In genomic region chr3:186785517-186786018, GRCh38 we compare ENCODE assay signal across 8 cellular contexts. TPM values are rescaled to one million over a fixed set of nuclear protein-coding genes. Genes with fewer than 3 reads are reported as not detected.
A peak's percentile ranks its signal among the peaks of the same experiment; 100 is the strongest.
DNase-seq lines count a peak whose midpoint lies in the region; ATAC-seq, FAIRE-seq and TF ChIP-seq lines count a peak whose summit lies in the region.

No MANE protein-coding gene starts in this region.

- H3K36me3 Mint-ChIP-seq in activated CD4-positive, alpha-beta T cell treated with anti-CD3 and anti-CD28 coated beads, Interleukin-2, amount 10 ng/mL, durations not matched to agents 24 days and 14 days (ENCODE audit: low read depth), result peaks cover 70% of the 10 kb centered on the region
- peaks cover 44% of the 10 kb centered on the region for H3K36me3 Mint-ChIP-seq in activated naive CD8-positive, alpha-beta T cell

- peak overlapping the region; percentile 100 for H3K9ac ChIP-seq in keratinocyte (ENCODE audit: control insufficient read depth, extremely low read depth, insufficient read depth, low read length)

- no peak for FAIRE-seq in keratinocyte (lab: Jason Lieb, UNC)

- H3K27me3 ChIP-seq in keratinocyte (ENCODE audit: control insufficient read depth, extremely low read depth, insufficient read depth, low read length) (no peaks in the 10 kb centered on the region), thoracic aorta (replicated peaks; ENCODE audit: insufficient read depth) (no peaks in the 10 kb centered on the region)

- H3K4me1 Mint-ChIP-seq in activated CD4-positive, alpha-beta T cell treated with anti-CD3 and anti-CD28 coated beads, Interleukin-2, amount 10 ng/mL, durations not matched to agents 24 days and 14 days, result peaks cover 49% of the 10 kb centered on the region
- peaks cover 41% of the 10 kb centered on the region for H3K4me1 Mint-ChIP-seq in activated naive CD8-positive, alpha-beta T cell (ENCODE audit: low read depth)

- no peak overlapping the region for H2AFZ ChIP-seq in keratinocyte (ENCODE audit: control insufficient read depth, low read length)

- H3K9me3 Mint-ChIP-seq in activated CD4-positive, alpha-beta T cell treated with anti-CD3 and anti-CD28 coated beads, Interleukin-2, amount 10 ng/mL, durations not matched to agents 24 days and 14 days, result peaks cover 6% of the 10 kb centered on the region
- H3K9me3 Mint-ChIP-seq in activated naive CD8-positive, alpha-beta T cell (ENCODE audit: low read depth), result no peaks in the 10 kb centered on the region

- dilution Hi-C loops in keratinocyte (cut with MboI; ENCODE audit: extremely low pct_ligation_motif_present, low sequenced_read_pairs), result no loop called here

- H3K9me1 ChIP-seq in keratinocyte (ENCODE audit: control insufficient read depth, extremely low read depth, insufficient read depth, low read length), result no peaks in the 10 kb centered on the region

- H3K4me3 ChIP-seq in keratinocyte (ENCODE audit: control insufficient read depth in 2 of 3, extremely low read depth in 1 of 3, insufficient read depth in 2 of 3, low read depth in 1 of 3, low read length in 3 of 3) (peak overlapping the region; percentile 93 to 99 (median 98)), thoracic aorta (peak overlapping the region; percentile 99)

- H3K27ac ChIP-seq in keratinocyte (ENCODE audit: control insufficient read depth, insufficient read depth, low read length) (peak overlapping the region; percentile 100), thoracic aorta (no peak overlapping the region)

- TF ChIP-seq CTCF in keratinocyte (optimal IDR thresholded peaks at IDR 0.05 in 1 of 3, IDR thresholded peaks at IDR 0.05 in 1 of 3, conservative IDR thresholded peaks at IDR 0.05 in 1 of 3; ENCODE audit: extremely low read depth in 1 of 3, insufficient read depth in 2 of 3, low read length in 3 of 3) (no peak), thoracic aorta (IDR thresholded peaks at IDR 0.05) (no peak)

- H3K36me3 ChIP-seq in keratinocyte (ENCODE audit: control insufficient read depth in 2 of 2, extremely low read depth in 1 of 2, insufficient read depth in 2 of 2, low read length in 2 of 2), result peaks cover 37 to 49% of the 10 kb centered on the region in 2 experiments
- peaks cover 54% of the 10 kb centered on the region for H3K36me3 ChIP-seq in thoracic aorta

- peak overlapping the region; percentile 88 for H3K4me2 ChIP-seq in keratinocyte (ENCODE audit: control insufficient read depth, extremely low read depth, insufficient read depth, low read depth, low read length)

- H4K20me1 ChIP-seq in keratinocyte (ENCODE audit: control insufficient read depth, extremely low read depth, insufficient read depth, low read length), result peaks cover 46% of the 10 kb centered on the region

- H3K27ac Mint-ChIP-seq in activated CD4-positive, alpha-beta T cell treated with anti-CD3 and anti-CD28 coated beads, Interleukin-2, amount 10 ng/mL, durations not matched to agents 24 days and 14 days, result peak overlapping the region; percentile 100
- H3K27ac Mint-ChIP-seq in activated naive CD8-positive, alpha-beta T cell, result peak overlapping the region; percentile 100

- DNase-seq in activated CD4-positive, alpha-beta T cell treated with anti-CD3 and anti-CD28 coated beads, Interleukin-2, amount 10 ng/mL, durations not matched to agents 24 days and 14 days, result no peak
- no peak for DNase-seq in activated CD4-positive, alpha-beta T cell treated with anti-CD3 and anti-CD28 coated beads, Interleukin-2, amount 50 U/mL, for 1 hour
- no peak for DNase-seq in keratinocyte (ENCODE audit: low read depth, low spot score)
- DNase-seq in thoracic aorta (ENCODE audit: low spot score), result no peak
- no peak for DNase-seq in NCI-H1436 (lab: John Stamatoyannopoulos, UW)
- DNase-seq in activated CD4-positive, CD25-positive, alpha-beta regulatory T cell (lab: John Stamatoyannopoulos, UW), result no peak

- H3K27me3 Mint-ChIP-seq in activated CD4-positive, alpha-beta T cell treated with anti-CD3 and anti-CD28 coated beads, Interleukin-2, amount 10 ng/mL, durations not matched to agents 24 days and 14 days, result peaks cover 3% of the 10 kb centered on the region
- H3K27me3 Mint-ChIP-seq in activated naive CD8-positive, alpha-beta T cell, result no peaks in the 10 kb centered on the region

- ATAC-seq in thoracic aorta (ENCODE audit: insufficient number of reproducible peaks, low FRiP score, low read depth) (no peak), GM21723 (IDR thresholded peaks at IDR 0.05; ENCODE audit: unreplicated experiment) (no peak)

- peak overlapping the region; percentile 100 for H3K4me3 Mint-ChIP-seq in activated CD4-positive, alpha-beta T cell treated with anti-CD3 and anti-CD28 coated beads, Interleukin-2, amount 10 ng/mL, durations not matched to agents 24 days and 14 days
- H3K4me3 Mint-ChIP-seq in activated naive CD8-positive, alpha-beta T cell, result peak overlapping the region; percentile 99

- H3K9me3 ChIP-seq in keratinocyte (ENCODE audit: control insufficient read depth, low read depth, low read length) (no peaks in the 10 kb centered on the region), thoracic aorta (no peaks in the 10 kb centered on the region)

- peaks cover 45% of the 10 kb centered on the region for H3K79me2 ChIP-seq in keratinocyte (ENCODE audit: control insufficient read depth, insufficient read depth, low read length)

- H3K4me1 ChIP-seq in keratinocyte (ENCODE audit: control insufficient read depth, extremely low read depth, insufficient read depth, low read length) (peaks cover 19% of the 10 kb centered on the region), thoracic aorta (ENCODE audit: control insufficient read depth in 1 of 2, low read depth in 2 of 2) (peaks cover 36 to 51% of the 10 kb centered on the region in 2 donors)

- intact Hi-C loops in activated CD4-positive, alpha-beta T cell treated with anti-CD3 and anti-CD28 coated beads, Interleukin-2, amount 10 ng/mL, durations not matched to agents 24 days and 14 days (cut with micrococcal nuclease), result loop anchor here (10.0 kb wide), 1 partner anchor 171 kb away; the partner anchor contains the start of gene AHSG

RNA-seq across cellular contexts. Expression of gene EIF4A2, which starts 2.2 kb away (rescaled TPM):
- 502 and 507 TPM in 2 replicates for total RNA-seq in activated CD4-positive, alpha-beta T cell treated with anti-CD3 and anti-CD28 coated beads, Interleukin-2, amount 10 ng/mL, durations not matched to agents 24 days and 14 days
- 208 to 568 TPM (median 416 TPM) in 3 replicates for polyA plus RNA-seq in keratinocyte
- 372 TPM for polyA plus RNA-seq in keratinocyte (2011; ENCODE audit: low read depth)
- 180 and 268 TPM in 2 replicates for polyA plus RNA-seq in keratinocyte (2011; cell fraction: cytosol; rRNA removed)
- polyA plus RNA-seq in keratinocyte (2011; cell fraction: nucleus; rRNA removed), result 553 and 969 TPM in 2 replicates
- 143 and 560 TPM in 2 replicates for polyA plus RNA-seq in keratinocyte (2012; ENCODE audit: low replicate concordance)
- 56.3 to 311 TPM (median 141 TPM) in 3 replicates for polyA minus RNA-seq in keratinocyte
- polyA minus RNA-seq in keratinocyte (2011; cell fraction: cytosol; rRNA and poly(A)+ RNA removed), result 79.4 TPM
- 212 and 350 TPM in 2 replicates for polyA minus RNA-seq in keratinocyte (2011; cell fraction: nucleus; rRNA and poly(A)+ RNA removed)
- total RNA-seq in thoracic aorta, result 100 to 1,000 TPM; 297 to 360 TPM

RNA-seq across cellular contexts. Expression of gene RFC4, which starts 20.7 kb away (rescaled TPM):
- total RNA-seq in activated CD4-positive, alpha-beta T cell treated with anti-CD3 and anti-CD28 coated beads, Interleukin-2, amount 10 ng/mL, durations not matched to agents 24 days and 14 days, result 116 and 119 TPM in 2 replicates
- polyA plus RNA-seq in keratinocyte, result 8.1 to 22.8 TPM (median 19.7 TPM) in 3 replicates
- 10.3 TPM for polyA plus RNA-seq in keratinocyte (2011; ENCODE audit: low read depth)
- 9.1 and 12.3 TPM in 2 replicates for polyA plus RNA-seq in keratinocyte (2011; cell fraction: cytosol; rRNA removed)
- 15.4 and 24.0 TPM in 2 replicates for polyA plus RNA-seq in keratinocyte (2011; cell fraction: nucleus; rRNA removed)
- polyA plus RNA-seq in keratinocyte (2012; ENCODE audit: low replicate concordance), result 13.8 and 22.8 TPM in 2 replicates
- polyA minus RNA-seq in keratinocyte, result 1.9 to 9.9 TPM (median 6.5 TPM) in 3 replicates
- 3.1 TPM for polyA minus RNA-seq in keratinocyte (2011; cell fraction: cytosol; rRNA and poly(A)+ RNA removed)
- polyA minus RNA-seq in keratinocyte (2011; cell fraction: nucleus; rRNA and poly(A)+ RNA removed), result 2.2 and 4.3 TPM in 2 replicates
- 10 to 100 TPM in 1 of 2 donors, 1 to 10 TPM in 1; 4.7 to 20.4 TPM for total RNA-seq in thoracic aorta

RNA-seq across cellular contexts. Expression of gene ADIPOQ, which starts 56.9 kb away (rescaled TPM):
- not detected in 2 replicates for total RNA-seq in activated CD4-positive, alpha-beta T cell treated with anti-CD3 and anti-CD28 coated beads, Interleukin-2, amount 10 ng/mL, durations not matched to agents 24 days and 14 days
- polyA plus RNA-seq in keratinocyte, result not detected in 3 replicates
- not detected for polyA plus RNA-seq in keratinocyte (2011; ENCODE audit: low read depth)
- polyA plus RNA-seq in keratinocyte (2011; cell fraction: cytosol; rRNA removed), result not detected in 2 replicates
- not detected in 2 replicates for polyA plus RNA-seq in keratinocyte (2011; cell fraction: nucleus; rRNA removed)
- polyA plus RNA-seq in keratinocyte (2012; ENCODE audit: low replicate concordance), result not detected in 2 replicates
- not detected in 3 replicates for polyA minus RNA-seq in keratinocyte
- not detected for polyA minus RNA-seq in keratinocyte (2011; cell fraction: cytosol; rRNA and poly(A)+ RNA removed)
- not detected in 2 replicates for polyA minus RNA-seq in keratinocyte (2011; cell fraction: nucleus; rRNA and poly(A)+ RNA removed)
- total RNA-seq in thoracic aorta, result 1 to 10 TPM; 6.8 to 8.8 TPM
